1 cellular context compared by ENCODE assay signal in the genomic region with DNA sequence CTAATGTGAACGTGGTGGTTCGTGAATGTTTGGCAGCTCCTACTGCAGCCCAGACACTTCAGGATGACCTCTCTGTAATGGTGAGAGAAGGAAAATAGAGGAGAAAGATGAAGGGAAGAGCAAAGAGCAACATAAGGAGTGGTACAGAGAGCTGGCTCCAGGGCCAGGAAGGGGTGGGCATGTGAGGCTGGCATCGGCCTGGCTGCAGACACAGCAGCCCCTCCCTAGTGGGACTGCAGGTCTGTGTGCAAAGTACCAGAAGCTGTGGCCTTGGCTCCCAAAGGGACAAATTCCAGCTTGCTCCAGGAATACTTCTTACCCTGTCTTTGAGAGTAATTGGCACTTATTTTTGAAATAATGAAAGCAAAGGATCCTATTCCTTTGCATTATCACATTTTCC.
TF ChIP-seq lines count a peak whose summit lies in the region.

No MANE protein-coding gene starts in this region.

TF ChIP-seq in WTC11, 78 proteins besides CTCF, POLR2A, EP300 and RAD21 (continued from another document):
- TF ChIP-seq, protein P1, sequence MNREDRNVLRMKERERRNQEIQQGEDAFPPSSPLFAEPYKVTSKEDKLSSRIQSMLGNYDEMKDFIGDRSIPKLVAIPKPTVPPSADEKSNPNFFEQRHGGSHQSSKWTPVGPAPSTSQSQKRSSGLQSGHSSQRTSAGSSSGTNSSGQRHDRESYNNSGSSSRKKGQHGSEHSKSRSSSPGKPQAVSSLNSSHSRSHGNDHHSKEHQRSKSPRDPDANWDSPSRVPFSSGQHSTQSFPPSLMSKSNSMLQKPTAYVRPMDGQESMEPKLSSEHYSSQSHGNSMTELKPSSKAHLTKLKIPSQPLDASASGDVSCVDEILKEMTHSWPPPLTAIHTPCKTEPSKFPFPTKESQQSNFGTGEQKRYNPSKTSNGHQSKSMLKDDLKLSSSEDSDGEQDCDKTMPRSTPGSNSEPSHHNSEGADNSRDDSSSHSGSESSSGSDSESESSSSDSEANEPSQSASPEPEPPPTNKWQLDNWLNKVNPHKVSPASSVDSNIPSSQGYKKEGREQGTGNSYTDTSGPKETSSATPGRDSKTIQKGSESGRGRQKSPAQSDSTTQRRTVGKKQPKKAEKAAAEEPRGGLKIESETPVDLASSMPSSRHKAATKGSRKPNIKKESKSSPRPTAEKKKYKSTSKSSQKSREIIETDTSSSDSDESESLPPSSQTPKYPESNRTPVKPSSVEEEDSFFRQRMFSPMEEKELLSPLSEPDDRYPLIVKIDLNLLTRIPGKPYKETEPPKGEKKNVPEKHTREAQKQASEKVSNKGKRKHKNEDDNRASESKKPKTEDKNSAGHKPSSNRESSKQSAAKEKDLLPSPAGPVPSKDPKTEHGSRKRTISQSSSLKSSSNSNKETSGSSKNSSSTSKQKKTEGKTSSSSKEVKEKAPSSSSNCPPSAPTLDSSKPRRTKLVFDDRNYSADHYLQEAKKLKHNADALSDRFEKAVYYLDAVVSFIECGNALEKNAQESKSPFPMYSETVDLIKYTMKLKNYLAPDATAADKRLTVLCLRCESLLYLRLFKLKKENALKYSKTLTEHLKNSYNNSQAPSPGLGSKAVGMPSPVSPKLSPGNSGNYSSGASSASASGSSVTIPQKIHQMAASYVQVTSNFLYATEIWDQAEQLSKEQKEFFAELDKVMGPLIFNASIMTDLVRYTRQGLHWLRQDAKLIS (CRISPR knock-in tag; IDR thresholded peaks at IDR 0.05; ENCODE audit: borderline replicate concordance): no peak
TF ChIP-seq in WTC11: peak in this region for 0.
